ENCODE assay signal across 8 cellular contexts in genomic region chr1:67429011-67429527, GRCh38. TPM values are rescaled to one million over a fixed set of nuclear protein-coding genes. Genes with fewer than 3 reads are reported as not detected.
A peak's percentile ranks its signal among the peaks of the same experiment; 100 is the strongest.
DNase-seq lines count a peak whose midpoint lies in the region; ATAC-seq and TF ChIP-seq lines count a peak whose summit lies in the region.

No MANE protein-coding gene starts in this region.

- H3K9me3 Mint-ChIP-seq in H9 (peaks cover 5 to 8% of the 10 kb centered on the region in 2 experiments; a peak in 4 of 5 replicates), activated B cell treated with CpG ODN at 0.5 μM for 24 hours (no peaks in the 10 kb centered on the region), naive B cell (no peaks in the 10 kb centered on the region)

- H3K9me3 ChIP-seq in A673 (ENCODE audit: low read depth, low read length, poor library complexity, severe bottlenecking) (no peaks in the 10 kb centered on the region), H9 (ENCODE audit: control insufficient read depth, low read depth, low read length) (no peaks in the 10 kb centered on the region), duodenal mucosa (ENCODE audit: control insufficient read depth in 1 of 2, low read length in 2 of 2) (no peaks in the 10 kb centered on the region), stomach smooth muscle (ENCODE audit: control insufficient read depth in 2 of 2, low read length in 2 of 2) (no peaks in the 10 kb centered on the region)

- no peak overlapping the region for H2BK15ac ChIP-seq in H9 (ENCODE audit: low read depth, low read length)

- H3K27me3 Mint-ChIP-seq in H9 (ENCODE audit: low read depth) (no peaks in the 10 kb centered on the region), activated B cell treated with CpG ODN at 0.5 μM for 24 hours (no peaks in the 10 kb centered on the region), naive B cell (no peaks in the 10 kb centered on the region)

- H2AK5ac ChIP-seq in H9 (ENCODE audit: insufficient read length, low read length): no peak overlapping the region

- peaks cover 10% of the 10 kb centered on the region for H3K23me2 ChIP-seq in H9 (ENCODE audit: insufficient read length, low read depth, low read length, poor library complexity, severe bottlenecking)

- H3K4me1 ChIP-seq in A673 (ENCODE audit: insufficient read depth, low read length, poor library complexity, severe bottlenecking) (peaks cover 19% of the 10 kb centered on the region), H9 (ENCODE audit: insufficient read depth, low read length) (no peaks in the 10 kb centered on the region), duodenal mucosa (ENCODE audit: control insufficient read depth in 1 of 2, insufficient read depth in 2 of 2, low read length in 2 of 2) (peaks cover 7 to 23% of the 10 kb centered on the region in 2 donors), stomach smooth muscle (ENCODE audit: control insufficient read depth, insufficient read depth, low read length) (peaks cover 6% of the 10 kb centered on the region)

- H3K56ac ChIP-seq in H9 (ENCODE audit: insufficient read length, low read depth, low read length): no peak overlapping the region

- no peak overlapping the region for H4K5ac ChIP-seq in H9 (ENCODE audit: insufficient read length, low read depth, low read length)

- H2BK120ac ChIP-seq in H9 (ENCODE audit: low read depth, low read length, poor library complexity, severe bottlenecking): no peak overlapping the region

- H3K18ac ChIP-seq in H9 (ENCODE audit: insufficient read length, low read depth, low read length): no peak overlapping the region

- H3K4me3 ChIP-seq in A673 (ENCODE audit: low read depth, low read length, poor library complexity, severe bottlenecking) (peak overlapping the region; percentile 75), duodenal mucosa (ENCODE audit: low read depth in 1 of 2, low read length in 2 of 2) (peak overlapping the region; percentile 87 to 96), stomach smooth muscle (ENCODE audit: low read length in 2 of 2) (peak overlapping the region; percentile 93 to 98)

- no peak overlapping the region for H3K23ac ChIP-seq in H9 (ENCODE audit: insufficient read length, low read depth, low read length)

- H3K27me3 ChIP-seq in A673 (replicated peaks; ENCODE audit: insufficient read depth, low read depth, low read length, poor library complexity) (no peaks in the 10 kb centered on the region), H9 (ENCODE audit: insufficient read depth, low read length) (no peaks in the 10 kb centered on the region), duodenal mucosa (ENCODE audit: control insufficient read depth in 1 of 2, insufficient read depth in 2 of 2, low read length in 2 of 2) (no peaks in the 10 kb centered on the region), stomach smooth muscle (ENCODE audit: control insufficient read depth in 1 of 2, insufficient read depth in 2 of 2, low read length in 2 of 2) (no peaks in the 10 kb centered on the region)

- peak overlapping the region; percentile 85 for H3K4me2 ChIP-seq in H9 (ENCODE audit: insufficient read depth, insufficient read length, low read length)

- H3K4me1 Mint-ChIP-seq in H9: peaks cover 29 to 56% of the 10 kb centered on the region in 2 experiments
- peaks cover 56% of the 10 kb centered on the region for H3K4me1 Mint-ChIP-seq in activated B cell treated with CpG ODN at 0.5 μM for 24 hours
- peaks cover 29 to 65% (median 56%) of the 10 kb centered on the region in 3 donors for H3K4me1 Mint-ChIP-seq in naive B cell

- H3K27ac ChIP-seq in A673 (ENCODE audit: low read depth, low read length, poor library complexity, severe bottlenecking): peak overlapping the region; percentile 91
- H3K27ac ChIP-seq in H9 (ENCODE audit: insufficient read length, low read depth, low read length): no peak overlapping the region
- H3K27ac ChIP-seq in duodenal mucosa (ENCODE audit: low read depth, low read length): no peak overlapping the region
- peak overlapping the region; percentile 88 for H3K27ac ChIP-seq in stomach smooth muscle (ENCODE audit: low read length)

- H2BK5ac ChIP-seq in H9 (ENCODE audit: insufficient read length, low read length): no peak overlapping the region

- H3K36me3 Mint-ChIP-seq in H9 (ENCODE audit: insufficient read depth in 1 of 3, low read depth in 3 of 3) (peaks cover 52 to 60% (median 56%) of the 10 kb centered on the region in 3 experiments), activated B cell treated with CpG ODN at 0.5 μM for 24 hours (ENCODE audit: low read depth) (peaks cover 65% of the 10 kb centered on the region), naive B cell (peaks cover 7 to 12% of the 10 kb centered on the region in 2 donors)

- H3K4me3 Mint-ChIP-seq in H9: peak overlapping the region; percentile 98 to 99
- H3K4me3 Mint-ChIP-seq in activated B cell treated with CpG ODN at 0.5 μM for 24 hours: peak overlapping the region; percentile 98
- peak overlapping the region; percentile 94 to 99 (median 99) for H3K4me3 Mint-ChIP-seq in naive B cell

- H3K79me1 ChIP-seq in H9 (ENCODE audit: insufficient read depth, low read depth, low read length, poor library complexity, severe bottlenecking): no peaks in the 10 kb centered on the region

- H3K14ac ChIP-seq in H9 (ENCODE audit: insufficient read depth, low read length): peak overlapping the region; percentile 92; the same call in 1 of the 2 replicates

- peak overlapping the region; percentile 20 to 100 (median 97); a peak in 6 of 7 replicates for H3K27ac Mint-ChIP-seq in H9
- peak overlapping the region; percentile 99 for H3K27ac Mint-ChIP-seq in activated B cell treated with CpG ODN at 0.5 μM for 24 hours
- peak overlapping the region; percentile 92 to 100 (median 100) for H3K27ac Mint-ChIP-seq in naive B cell

- H3K9ac ChIP-seq in H9 (ENCODE audit: extremely low read depth, insufficient read length, low read length) (peak overlapping the region; percentile 90), duodenal mucosa (ENCODE audit: low read depth in 1 of 2, low read length in 2 of 2) (peak overlapping the region; percentile 79 to 91), stomach smooth muscle (ENCODE audit: low read length in 2 of 2) (peak overlapping the region; percentile 82 to 92)

- H2AFZ ChIP-seq in H9 (ENCODE audit: low read length): no peak overlapping the region

- no peak overlapping the region for H2BK20ac ChIP-seq in H9 (ENCODE audit: low read depth, low read length, poor library complexity, severe bottlenecking)

- no peak for ATAC-seq in activated B cell treated with CpG ODN at 0.5 μM for 24 hours (ENCODE audit: low read depth)
- ATAC-seq in naive B cell (ENCODE audit: low read depth in 2 of 2): no peak
- no peak for ATAC-seq in GM21737 (IDR thresholded peaks at IDR 0.05; ENCODE audit: unreplicated experiment)

- in situ Hi-C loops in G401 (cut with HindIII; ENCODE audit: low sequenced_read_pairs): no loop called here

- H3K4ac ChIP-seq in H9 (ENCODE audit: low read depth, low read length): no peak overlapping the region

- POLR2A ChIA-PET in A673 (lab: Charles Lee; ENCODE audit: low non-redundant PET) (no interaction called here), activated B cell treated with CpG ODN at 0.5 μM for 24 hours (lab: Charles Lee) (interaction anchor here (0.5 to 4.5 kb wide), 13 partner anchors 13 to 639 kb away, joined by 3 to 39 read pairs (median 4); partner anchors contain the start of genes DNAI4, GADD45A, MIER1 and SLC35D1)

- peaks cover 50% of the 10 kb centered on the region for H3K36me3 ChIP-seq in A673 (ENCODE audit: insufficient read depth, low read length, poor library complexity, severe bottlenecking)
- H3K36me3 ChIP-seq in duodenal mucosa (ENCODE audit: control insufficient read depth in 1 of 2, insufficient read depth in 2 of 2, low read length in 2 of 2): peaks cover 17 to 21% of the 10 kb centered on the region in 2 donors
- H3K36me3 ChIP-seq in stomach smooth muscle (ENCODE audit: control insufficient read depth in 2 of 2, insufficient read depth in 2 of 2, low read length in 2 of 2): peaks cover 7 to 16% of the 10 kb centered on the region in 2 donors

- TF ChIP-seq CTCF in A673 (conservative IDR thresholded peaks at IDR 0.05; ENCODE audit: low read depth, low read length) (no peak), H9 (conservative IDR thresholded peaks at IDR 0.05) (no peak), activated B cell treated with CpG ODN at 0.5 μM for 24 hours (IDR thresholded peaks at IDR 0.05) (no peak)

- BruUV-seq in A673 (replicated peaks; lab: Mats Ljungman, UMichigan): no TSS peak

- H4K91ac ChIP-seq in H9 (ENCODE audit: insufficient read length, low read depth, low read length): no peak overlapping the region

- no peak overlapping the region for H4K8ac ChIP-seq in H9 (replicated peaks; ENCODE audit: insufficient read length, low read depth, low read length)

- no peak overlapping the region for H3T11ph ChIP-seq in H9 (ENCODE audit: low read length)

- no CpG with 5 or more reads among the region's 25 CpGs for WGBS in H9 (ENCODE audit: extremely low coverage, insufficient read length, low lambda C conversion rate)

- CTCF ChIA-PET in A673 (lab: Charles Lee): no interaction called here
- CTCF ChIA-PET in activated B cell treated with CpG ODN at 0.5 μM for 24 hours (lab: Charles Lee): interaction anchor here (2.2 kb wide), 1 partner anchor 71 kb away, joined by 9 read pairs; no protein-coding TSS in a partner anchor

- H4K20me1 ChIP-seq in H9 (ENCODE audit: control insufficient read depth, insufficient read depth, insufficient read length): no peaks in the 10 kb centered on the region

- intact Hi-C loops in A673 (cut with micrococcal nuclease; ENCODE audit: unreplicated experiment): no loop called here
- intact Hi-C loops in activated B cell treated with CpG ODN at 0.5 μM for 24 hours (cut with micrococcal nuclease): loop anchor here (2.0 to 5.0 kb wide), 2 partner anchors 14 to 197 kb away; no protein-coding TSS in a partner anchor

- DNase-seq in A673 (ENCODE audit: low spot score) (peak; percentile 47), H9 (no peak), activated B cell treated with CpG ODN at 0.5 μM for 24 hours (peak; percentile 29), naive B cell (peak; percentile 15), G401 (ENCODE audit: low spot score) (no peak)

- H2BK12ac ChIP-seq in H9 (ENCODE audit: insufficient read length, low read depth, low read length): no peak overlapping the region

- H3K79me2 ChIP-seq in H9 (ENCODE audit: insufficient read depth, low read length): peaks cover 45% of the 10 kb centered on the region

RNA-seq across cellular contexts. Expression of gene SERBP1, which starts 1.1 kb away (rescaled TPM):
- total RNA-seq in A673 (2021) (407 and 447 TPM in 2 replicates), H9 (2021) (495 and 500 TPM in 2 replicates), activated B cell treated with CpG ODN at 0.5 μM for 24 hours (222 and 232 TPM in 2 replicates)
- polyA plus RNA-seq in naive B cell (ENCODE audit: low read depth in 6 of 6): 100 to 1,000 TPM in 5 of 6 donors, 10 to 100 TPM in 1; 93.7 to 147 (median 125) TPM
- 453 and 578 TPM in 2 replicates for total RNA-seq in G401 (2014; rRNA removed; shearing (Covaris generic))

Comparison
In these comparisons a context has a peak if more than half of its experiments do, and no peak if none do; other contexts are left out.
1. DNase-seq: peak in A673 (single experiment), activated B cell treated with CpG ODN at 0.5 μM for 24 hours (single experiment) and naive B cell (single experiment); none in H9 (single experiment) and G401 (single experiment).
2. H3K27ac ChIP-seq: peak in A673 (single experiment) and stomach smooth muscle (single experiment); none in H9 (single experiment) and duodenal mucosa (single experiment).
3. Peak in every context shown above with its lines, with median percentiles within 50 percentile points of each other: H3K4me3 ChIP-seq, H3K9ac ChIP-seq, H3K27ac Mint-ChIP-seq and H3K4me3 Mint-ChIP-seq.